1 cellular context compared by ENCODE assay signal in the genomic region with DNA sequence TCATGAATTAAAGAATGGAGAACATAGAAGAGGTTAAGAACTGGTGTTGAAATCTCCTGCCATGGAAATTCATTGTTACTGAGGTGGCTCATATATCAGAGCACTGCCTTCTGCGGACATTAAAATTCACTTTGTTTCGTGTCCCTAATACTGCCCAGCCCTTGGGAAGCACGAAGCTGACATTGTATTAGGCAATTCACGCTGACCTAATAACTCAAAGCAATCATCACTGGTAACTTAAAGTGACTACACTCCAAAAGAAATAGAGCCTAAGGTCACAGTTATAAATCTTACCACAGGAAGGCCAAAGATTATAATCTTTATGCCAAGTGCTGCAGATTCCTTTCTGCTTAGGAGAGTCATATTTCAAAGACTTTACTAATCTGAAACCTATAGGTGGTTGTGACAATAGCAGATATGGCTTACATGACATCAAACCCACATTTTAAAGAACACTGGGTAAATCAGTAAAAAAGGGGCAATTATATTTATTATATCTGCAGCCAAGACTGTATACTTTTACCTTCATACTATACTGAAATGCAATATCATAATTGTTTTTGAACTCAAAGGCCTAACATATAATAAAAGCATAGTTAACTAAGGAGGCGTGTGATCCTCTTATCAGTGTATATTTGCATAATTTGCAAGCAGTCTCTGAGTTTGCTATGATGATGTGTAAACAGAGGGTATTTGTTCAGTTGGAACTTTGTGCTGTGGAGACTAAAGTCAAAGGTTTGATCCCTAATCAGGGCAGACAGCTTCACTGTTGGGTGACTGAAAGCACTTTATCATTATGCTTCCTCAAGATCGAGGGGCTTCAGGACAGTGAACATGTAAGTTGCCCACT.
TF ChIP-seq lines count a peak whose summit lies in the region.

No MANE protein-coding gene starts in this region.

TF ChIP-seq in HepG2, 621 proteins besides CTCF, POLR2A, EP300 and RAD21 (continued from another document and continues in another):
- TF ChIP-seq, protein P1, sequence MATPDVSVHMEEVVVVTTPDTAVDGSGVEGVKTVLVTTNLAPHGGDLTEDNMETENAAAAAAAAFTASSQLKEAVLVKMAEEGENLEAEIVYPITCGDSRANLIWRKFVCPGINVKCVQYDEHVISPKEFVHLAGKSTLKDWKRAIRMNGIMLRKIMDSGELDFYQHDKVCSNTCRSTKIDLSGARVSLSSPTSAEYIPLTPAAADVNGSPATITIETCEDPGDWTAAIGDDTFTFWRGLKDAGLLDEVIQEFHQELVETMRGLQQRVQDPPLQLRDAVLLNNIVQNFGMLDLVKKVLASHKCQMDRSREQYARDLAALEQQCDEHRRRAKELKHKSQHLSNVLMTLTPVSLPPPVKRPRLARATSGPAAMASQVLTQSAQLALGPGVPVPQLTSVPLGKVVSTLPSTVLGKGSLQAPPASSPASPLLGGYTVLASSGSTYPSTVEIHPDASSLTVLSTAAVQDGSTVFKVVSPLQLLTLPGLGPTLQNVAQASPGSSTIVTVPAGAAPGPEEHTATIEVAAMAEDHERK (CRISPR knock-in tag; IDR thresholded peaks at IDR 0.05; ENCODE audit: low read depth), result 0 out of 2 replicates have a peak, but pooled peaks have one; percentile 3
- TF ChIP-seq, protein P2, sequence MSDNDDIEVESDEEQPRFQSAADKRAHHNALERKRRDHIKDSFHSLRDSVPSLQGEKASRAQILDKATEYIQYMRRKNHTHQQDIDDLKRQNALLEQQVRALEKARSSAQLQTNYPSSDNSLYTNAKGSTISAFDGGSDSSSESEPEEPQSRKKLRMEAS (IDR thresholded peaks at IDR 0.05), result peak; percentile 36; the same call in 1 of the 2 replicates
- no peak for TF ChIP-seq JUNB (CRISPR knock-in tag; IDR thresholded peaks at IDR 0.05; ENCODE audit: borderline replicate concordance)
- TF ChIP-seq SALL2 (CRISPR knock-in tag; IDR thresholded peaks at IDR 0.05), result no peak
- TF ChIP-seq ONECUT2 (CRISPR knock-in tag; IDR thresholded peaks at IDR 0.05), result no peak; the same call in none of the 2 replicates
- TF ChIP-seq SMARCC2 (IDR thresholded peaks at IDR 0.05), result peak; percentile 39; the same call in 1 of the 2 replicates
- no peak for TF ChIP-seq HNRNPL (IDR thresholded peaks at IDR 0.05; ENCODE audit: low read depth, low read length)
- TF ChIP-seq ZNF33A (CRISPR knock-in tag; IDR thresholded peaks at IDR 0.05; ENCODE audit: borderline replicate concordance), result no peak
- TF ChIP-seq ZNF644 (CRISPR knock-in tag; IDR thresholded peaks at IDR 0.05; ENCODE audit: low read depth), result 0 out of 2 replicates have a peak, but pooled peaks have one; percentile 21
- TF ChIP-seq MLLT10 (CRISPR knock-in tag; IDR thresholded peaks at IDR 0.05), result no peak
- no peak for TF ChIP-seq CC2D1A (CRISPR knock-in tag; IDR thresholded peaks at IDR 0.05)
- no peak for TF ChIP-seq JDP2 (CRISPR knock-in tag; IDR thresholded peaks at IDR 0.05; ENCODE audit: borderline replicate concordance)
- TF ChIP-seq, protein P3, sequence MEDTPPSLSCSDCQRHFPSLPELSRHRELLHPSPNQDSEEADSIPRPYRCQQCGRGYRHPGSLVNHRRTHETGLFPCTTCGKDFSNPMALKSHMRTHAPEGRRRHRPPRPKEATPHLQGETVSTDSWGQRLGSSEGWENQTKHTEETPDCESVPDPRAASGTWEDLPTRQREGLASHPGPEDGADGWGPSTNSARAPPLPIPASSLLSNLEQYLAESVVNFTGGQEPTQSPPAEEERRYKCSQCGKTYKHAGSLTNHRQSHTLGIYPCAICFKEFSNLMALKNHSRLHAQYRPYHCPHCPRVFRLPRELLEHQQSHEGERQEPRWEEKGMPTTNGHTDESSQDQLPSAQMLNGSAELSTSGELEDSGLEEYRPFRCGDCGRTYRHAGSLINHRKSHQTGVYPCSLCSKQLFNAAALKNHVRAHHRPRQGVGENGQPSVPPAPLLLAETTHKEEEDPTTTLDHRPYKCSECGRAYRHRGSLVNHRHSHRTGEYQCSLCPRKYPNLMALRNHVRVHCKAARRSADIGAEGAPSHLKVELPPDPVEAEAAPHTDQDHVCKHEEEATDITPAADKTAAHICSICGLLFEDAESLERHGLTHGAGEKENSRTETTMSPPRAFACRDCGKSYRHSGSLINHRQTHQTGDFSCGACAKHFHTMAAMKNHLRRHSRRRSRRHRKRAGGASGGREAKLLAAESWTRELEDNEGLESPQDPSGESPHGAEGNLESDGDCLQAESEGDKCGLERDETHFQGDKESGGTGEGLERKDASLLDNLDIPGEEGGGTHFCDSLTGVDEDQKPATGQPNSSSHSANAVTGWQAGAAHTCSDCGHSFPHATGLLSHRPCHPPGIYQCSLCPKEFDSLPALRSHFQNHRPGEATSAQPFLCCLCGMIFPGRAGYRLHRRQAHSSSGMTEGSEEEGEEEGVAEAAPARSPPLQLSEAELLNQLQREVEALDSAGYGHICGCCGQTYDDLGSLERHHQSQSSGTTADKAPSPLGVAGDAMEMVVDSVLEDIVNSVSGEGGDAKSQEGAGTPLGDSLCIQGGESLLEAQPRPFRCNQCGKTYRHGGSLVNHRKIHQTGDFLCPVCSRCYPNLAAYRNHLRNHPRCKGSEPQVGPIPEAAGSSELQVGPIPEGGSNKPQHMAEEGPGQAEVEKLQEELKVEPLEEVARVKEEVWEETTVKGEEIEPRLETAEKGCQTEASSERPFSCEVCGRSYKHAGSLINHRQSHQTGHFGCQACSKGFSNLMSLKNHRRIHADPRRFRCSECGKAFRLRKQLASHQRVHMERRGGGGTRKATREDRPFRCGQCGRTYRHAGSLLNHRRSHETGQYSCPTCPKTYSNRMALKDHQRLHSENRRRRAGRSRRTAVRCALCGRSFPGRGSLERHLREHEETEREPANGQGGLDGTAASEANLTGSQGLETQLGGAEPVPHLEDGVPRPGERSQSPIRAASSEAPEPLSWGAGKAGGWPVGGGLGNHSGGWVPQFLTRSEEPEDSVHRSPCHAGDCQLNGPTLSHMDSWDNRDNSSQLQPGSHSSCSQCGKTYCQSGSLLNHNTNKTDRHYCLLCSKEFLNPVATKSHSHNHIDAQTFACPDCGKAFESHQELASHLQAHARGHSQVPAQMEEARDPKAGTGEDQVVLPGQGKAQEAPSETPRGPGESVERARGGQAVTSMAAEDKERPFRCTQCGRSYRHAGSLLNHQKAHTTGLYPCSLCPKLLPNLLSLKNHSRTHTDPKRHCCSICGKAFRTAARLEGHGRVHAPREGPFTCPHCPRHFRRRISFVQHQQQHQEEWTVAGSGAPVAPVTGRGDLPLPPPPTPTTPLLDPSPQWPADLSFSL (CRISPR knock-in tag; IDR thresholded peaks at IDR 0.05), result no peak
- TF ChIP-seq ZSCAN20 (CRISPR knock-in tag; IDR thresholded peaks at IDR 0.05; ENCODE audit: borderline replicate concordance), result no peak
- TF ChIP-seq, protein P4, sequence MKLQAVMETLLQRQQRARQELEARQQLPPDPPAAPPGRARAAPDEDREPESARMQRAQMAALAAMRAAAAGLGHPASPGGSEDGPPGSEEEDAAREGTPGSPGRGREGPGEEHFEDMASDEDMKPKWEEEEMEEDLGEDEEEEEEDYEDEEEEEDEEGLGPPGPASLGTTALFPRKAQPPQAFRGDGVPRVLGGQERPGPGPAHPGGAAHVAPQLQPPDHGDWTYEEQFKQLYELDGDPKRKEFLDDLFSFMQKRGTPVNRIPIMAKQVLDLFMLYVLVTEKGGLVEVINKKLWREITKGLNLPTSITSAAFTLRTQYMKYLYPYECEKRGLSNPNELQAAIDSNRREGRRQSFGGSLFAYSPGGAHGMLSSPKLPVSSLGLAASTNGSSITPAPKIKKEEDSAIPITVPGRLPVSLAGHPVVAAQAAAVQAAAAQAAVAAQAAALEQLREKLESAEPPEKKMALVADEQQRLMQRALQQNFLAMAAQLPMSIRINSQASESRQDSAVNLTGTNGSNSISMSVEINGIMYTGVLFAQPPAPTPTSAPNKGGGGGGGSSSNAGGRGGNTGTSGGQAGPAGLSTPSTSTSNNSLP (IDR thresholded peaks at IDR 0.05; ENCODE audit: low read depth, low read length), result peak; percentile 78
- TF ChIP-seq SRY (CRISPR knock-in tag; IDR thresholded peaks at IDR 0.05), result no peak
- TF ChIP-seq CREB1 (IDR thresholded peaks at IDR 0.05), result no peak
- peak; percentile 67 for TF ChIP-seq CREB1 (CRISPR knock-in tag; IDR thresholded peaks at IDR 0.05)
- no peak for TF ChIP-seq CBX2 (IDR thresholded peaks at IDR 0.05; ENCODE audit: low read depth, low read length)
- no peak for TF ChIP-seq CBX2 (CRISPR knock-in tag; IDR thresholded peaks at IDR 0.05; ENCODE audit: low read depth)
- TF ChIP-seq NCOA2 (CRISPR knock-in tag; IDR thresholded peaks at IDR 0.05), result peak; percentile 89
- peak; percentile 93 for TF ChIP-seq CREM (IDR thresholded peaks at IDR 0.05)
- no peak for TF ChIP-seq CREM (CRISPR knock-in tag; IDR thresholded peaks at IDR 0.05)
- TF ChIP-seq, protein P5, sequence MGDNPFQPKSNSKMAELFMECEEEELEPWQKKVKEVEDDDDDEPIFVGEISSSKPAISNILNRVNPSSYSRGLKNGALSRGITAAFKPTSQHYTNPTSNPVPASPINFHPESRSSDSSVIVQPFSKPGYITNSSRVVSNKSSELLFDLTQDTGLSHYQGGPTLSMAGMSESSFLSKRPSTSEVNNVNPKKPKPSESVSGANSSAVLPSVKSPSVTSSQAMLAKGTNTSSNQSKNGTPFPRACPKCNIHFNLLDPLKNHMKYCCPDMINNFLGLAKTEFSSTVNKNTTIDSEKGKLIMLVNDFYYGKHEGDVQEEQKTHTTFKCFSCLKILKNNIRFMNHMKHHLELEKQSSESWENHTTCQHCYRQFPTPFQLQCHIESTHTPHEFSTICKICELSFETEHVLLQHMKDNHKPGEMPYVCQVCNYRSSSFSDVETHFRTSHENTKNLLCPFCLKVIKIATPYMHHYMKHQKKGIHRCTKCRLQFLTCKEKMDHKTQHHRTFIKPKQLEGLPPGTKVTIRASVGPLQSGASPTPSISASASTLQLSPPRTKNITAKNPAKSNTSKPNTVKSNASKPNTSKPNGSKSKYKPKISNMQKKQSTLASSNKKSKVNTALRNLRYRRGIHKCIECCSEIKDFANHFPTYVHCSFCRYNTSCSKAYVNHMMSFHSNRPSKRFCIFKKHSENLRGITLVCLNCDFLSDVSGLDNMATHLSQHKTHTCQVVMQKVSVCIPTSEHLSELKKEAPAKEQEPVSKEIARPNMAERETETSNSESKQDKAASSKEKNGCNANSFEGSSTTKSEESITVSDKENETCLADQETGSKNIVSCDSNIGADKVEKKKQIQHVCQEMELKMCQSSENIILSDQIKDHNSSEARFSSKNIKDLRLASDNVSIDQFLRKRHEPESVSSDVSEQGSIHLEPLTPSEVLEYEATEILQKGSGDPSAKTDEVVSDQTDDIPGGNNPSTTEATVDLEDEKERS (CRISPR knock-in tag; IDR thresholded peaks at IDR 0.05), result no peak
- no peak for TF ChIP-seq MATR3 (CRISPR knock-in tag; IDR thresholded peaks at IDR 0.05)
- no peak for TF ChIP-seq HOXD1 (CRISPR knock-in tag; IDR thresholded peaks at IDR 0.05)
- no peak for TF ChIP-seq FOXK2 (IDR thresholded peaks at IDR 0.05)
- peak; percentile 88; the same call in 1 of the 2 replicates for TF ChIP-seq NKX3-1 (CRISPR knock-in tag; IDR thresholded peaks at IDR 0.05)
- peak; percentile 93; the same call in 1 of the 2 replicates for TF ChIP-seq CHD4 (IDR thresholded peaks at IDR 0.05; ENCODE audit: borderline replicate concordance, low read length)
- TF ChIP-seq SATB2 (CRISPR knock-in tag; IDR thresholded peaks at IDR 0.05), result peak; percentile 88; the same call in 1 of the 2 replicates
- TF ChIP-seq, protein P6, sequence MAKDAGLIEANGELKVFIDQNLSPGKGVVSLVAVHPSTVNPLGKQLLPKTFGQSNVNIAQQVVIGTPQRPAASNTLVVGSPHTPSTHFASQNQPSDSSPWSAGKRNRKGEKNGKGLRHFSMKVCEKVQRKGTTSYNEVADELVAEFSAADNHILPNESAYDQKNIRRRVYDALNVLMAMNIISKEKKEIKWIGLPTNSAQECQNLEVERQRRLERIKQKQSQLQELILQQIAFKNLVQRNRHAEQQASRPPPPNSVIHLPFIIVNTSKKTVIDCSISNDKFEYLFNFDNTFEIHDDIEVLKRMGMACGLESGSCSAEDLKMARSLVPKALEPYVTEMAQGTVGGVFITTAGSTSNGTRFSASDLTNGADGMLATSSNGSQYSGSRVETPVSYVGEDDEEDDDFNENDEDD (CRISPR knock-in tag; IDR thresholded peaks at IDR 0.05; ENCODE audit: borderline replicate concordance), result no peak; the same call in 1 of the 2 replicates
- TF ChIP-seq TCF12 (IDR thresholded peaks at IDR 0.05), result no peak
- peak; percentile 33; the same call in 1 of the 2 replicates for TF ChIP-seq TCF12 (CRISPR knock-in tag; IDR thresholded peaks at IDR 0.05)
- TF ChIP-seq ZMAT3 (CRISPR knock-in tag; conservative IDR thresholded peaks at IDR 0.05), result peak; percentile 63; the same call in 1 of the 2 replicates
- no peak for TF ChIP-seq CCAR2 (optimal IDR thresholded peaks at IDR 0.05; ENCODE audit: low read depth, low read length)
- TF ChIP-seq, protein P7, sequence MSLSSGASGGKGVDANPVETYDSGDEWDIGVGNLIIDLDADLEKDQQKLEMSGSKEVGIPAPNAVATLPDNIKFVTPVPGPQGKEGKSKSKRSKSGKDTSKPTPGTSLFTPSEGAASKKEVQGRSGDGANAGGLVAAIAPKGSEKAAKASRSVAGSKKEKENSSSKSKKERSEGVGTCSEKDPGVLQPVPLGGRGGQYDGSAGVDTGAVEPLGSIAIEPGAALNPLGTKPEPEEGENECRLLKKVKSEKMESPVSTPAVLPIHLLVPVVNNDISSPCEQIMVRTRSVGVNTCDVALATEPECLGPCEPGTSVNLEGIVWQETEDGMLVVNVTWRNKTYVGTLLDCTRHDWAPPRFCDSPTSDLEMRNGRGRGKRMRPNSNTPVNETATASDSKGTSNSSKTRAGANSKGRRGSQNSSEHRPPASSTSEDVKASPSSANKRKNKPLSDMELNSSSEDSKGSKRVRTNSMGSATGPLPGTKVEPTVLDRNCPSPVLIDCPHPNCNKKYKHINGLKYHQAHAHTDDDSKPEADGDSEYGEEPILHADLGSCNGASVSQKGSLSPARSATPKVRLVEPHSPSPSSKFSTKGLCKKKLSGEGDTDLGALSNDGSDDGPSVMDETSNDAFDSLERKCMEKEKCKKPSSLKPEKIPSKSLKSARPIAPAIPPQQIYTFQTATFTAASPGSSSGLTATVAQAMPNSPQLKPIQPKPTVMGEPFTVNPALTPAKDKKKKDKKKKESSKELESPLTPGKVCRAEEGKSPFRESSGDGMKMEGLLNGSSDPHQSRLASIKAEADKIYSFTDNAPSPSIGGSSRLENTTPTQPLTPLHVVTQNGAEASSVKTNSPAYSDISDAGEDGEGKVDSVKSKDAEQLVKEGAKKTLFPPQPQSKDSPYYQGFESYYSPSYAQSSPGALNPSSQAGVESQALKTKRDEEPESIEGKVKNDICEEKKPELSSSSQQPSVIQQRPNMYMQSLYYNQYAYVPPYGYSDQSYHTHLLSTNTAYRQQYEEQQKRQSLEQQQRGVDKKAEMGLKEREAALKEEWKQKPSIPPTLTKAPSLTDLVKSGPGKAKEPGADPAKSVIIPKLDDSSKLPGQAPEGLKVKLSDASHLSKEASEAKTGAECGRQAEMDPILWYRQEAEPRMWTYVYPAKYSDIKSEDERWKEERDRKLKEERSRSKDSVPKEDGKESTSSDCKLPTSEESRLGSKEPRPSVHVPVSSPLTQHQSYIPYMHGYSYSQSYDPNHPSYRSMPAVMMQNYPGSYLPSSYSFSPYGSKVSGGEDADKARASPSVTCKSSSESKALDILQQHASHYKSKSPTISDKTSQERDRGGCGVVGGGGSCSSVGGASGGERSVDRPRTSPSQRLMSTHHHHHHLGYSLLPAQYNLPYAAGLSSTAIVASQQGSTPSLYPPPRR (CRISPR knock-in tag; IDR thresholded peaks at IDR 0.05; ENCODE audit: borderline replicate concordance), result peak; percentile 90
